ENCODE assay signal across 2 cellular contexts in the genomic region with DNA sequence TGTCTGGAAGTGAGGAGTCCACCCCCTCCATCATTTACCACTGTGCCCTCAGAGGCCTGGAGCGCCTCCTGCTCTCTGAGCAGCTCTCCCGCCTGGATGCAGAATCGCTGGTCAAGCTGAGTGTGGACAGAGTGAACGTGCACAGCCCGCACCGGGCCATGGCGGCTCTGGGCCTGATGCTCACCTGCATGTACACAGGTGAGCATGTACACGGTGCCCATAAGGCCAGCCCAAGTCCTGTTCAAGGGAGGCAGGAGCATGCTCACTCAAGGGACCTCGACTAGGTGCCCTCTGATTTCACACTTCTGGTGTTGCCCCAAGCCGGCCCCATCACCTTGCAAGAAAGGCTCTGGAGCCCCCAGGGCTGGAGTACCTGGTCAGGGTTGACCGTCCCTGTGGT.
TF ChIP-seq lines count a peak whose summit lies in the region.

No MANE protein-coding gene starts in this region.

TF ChIP-seq in IMR-90, 13 proteins besides CTCF, POLR2A, EP300 and RAD21:
- TF ChIP-seq MXI1 (IDR thresholded peaks at IDR 0.05; ENCODE audit: borderline replicate concordance, low read depth, low read length), result no peak
- no peak for TF ChIP-seq SMC3 (IDR thresholded peaks at IDR 0.05; ENCODE audit: low read depth, low read length)
- no peak for TF ChIP-seq CEBPB (IDR thresholded peaks at IDR 0.05; ENCODE audit: low read depth, low read length)
- TF ChIP-seq, protein P1, sequence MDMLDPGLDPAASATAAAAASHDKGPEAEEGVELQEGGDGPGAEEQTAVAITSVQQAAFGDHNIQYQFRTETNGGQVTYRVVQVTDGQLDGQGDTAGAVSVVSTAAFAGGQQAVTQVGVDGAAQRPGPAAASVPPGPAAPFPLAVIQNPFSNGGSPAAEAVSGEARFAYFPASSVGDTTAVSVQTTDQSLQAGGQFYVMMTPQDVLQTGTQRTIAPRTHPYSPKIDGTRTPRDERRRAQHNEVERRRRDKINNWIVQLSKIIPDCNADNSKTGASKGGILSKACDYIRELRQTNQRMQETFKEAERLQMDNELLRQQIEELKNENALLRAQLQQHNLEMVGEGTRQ (IDR thresholded peaks at IDR 0.05; ENCODE audit: low read depth, low read length), result no peak
- TF ChIP-seq MAZ (IDR thresholded peaks at IDR 0.05; ENCODE audit: borderline replicate concordance, low read depth, low read length), result no peak
- TF ChIP-seq ELK1 (IDR thresholded peaks at IDR 0.05; ENCODE audit: borderline replicate concordance, low read depth, low read length), result no peak
- TF ChIP-seq NFE2L2 (IDR thresholded peaks at IDR 0.05; ENCODE audit: low read depth, low read length), result no peak
- no peak for TF ChIP-seq FOS (IDR thresholded peaks at IDR 0.05; ENCODE audit: low read depth, low read length)
- TF ChIP-seq RCOR1 (IDR thresholded peaks at IDR 0.05; ENCODE audit: insufficient replicate concordance, low read length), result no peak

TF ChIP-seq in HEK293T, 16 proteins besides CTCF, POLR2A, EP300 and RAD21:
- TF ChIP-seq ELF4 (IDR thresholded peaks at IDR 0.05), result no peak
- TF ChIP-seq BHLHE40 (IDR thresholded peaks at IDR 0.05; ENCODE audit: borderline replicate concordance), result no peak
- TF ChIP-seq SUZ12 (IDR thresholded peaks at IDR 0.05), result no peak
